17 cellular contexts compared by ENCODE assay signal in genomic region chr3:186951640-186952552, GRCh38. TPM values are rescaled to one million over a fixed set of nuclear protein-coding genes. Genes with fewer than 3 reads are reported as not detected.
DNase-seq lines count a peak whose midpoint lies in the region; ATAC-seq and TF ChIP-seq lines count a peak whose summit lies in the region.
"Had no signal": no experiment of that assay in that cellular context is flagged by ENCODE, and none has a peak within 500 bp of the region (broad histone marks: within the 10 kb centered on the region; RNA-seq: fewer than 3 reads in every experiment).

No MANE protein-coding gene starts in this region.

- H3K9me3 ChIP-seq in CD8-positive, alpha-beta T cell (ENCODE audit: low read length): no peaks in the 10 kb centered on the region
- H3K9me3 ChIP-seq in ascending aorta: no peaks in the 10 kb centered on the region
- H3K9me3 ChIP-seq in trophoblast cell (ENCODE audit: insufficient read depth, low read depth, low read length): no peaks in the 10 kb centered on the region
- H3K9me3 ChIP-seq: SK-N-SH, vagina had no signal

- H3K36me3 Mint-ChIP-seq in CD14-positive monocyte: peaks cover 35 to 42% of the 10 kb centered on the region in 2 donors
- peaks cover 71% of the 10 kb centered on the region for H3K36me3 Mint-ChIP-seq in CD8-positive, alpha-beta T cell

- POLR2A ChIA-PET in CD8-positive, alpha-beta T cell (lab: Charles Lee): no interaction called here

- H3K27ac ChIP-seq in CD8-positive, alpha-beta T cell (ENCODE audit: low read depth, low read length): no peak overlapping the region
- H3K27ac ChIP-seq in ascending aorta (peak overlapping the region; percentile 82 to 83), trophoblast cell (ENCODE audit: low read depth, low read length) (no peak overlapping the region)

- no peak for ATAC-seq in CD8-positive, alpha-beta T cell
- ATAC-seq in HG03175 (IDR thresholded peaks at IDR 0.05; ENCODE audit: unreplicated experiment): no peak

- no peak overlapping the region for H3K14ac ChIP-seq in trophoblast cell (ENCODE audit: low read length)

- DNase-seq in CD14-positive monocyte (ENCODE audit: low spot score) (no peak), ascending aorta (ENCODE audit: low spot score in 2 of 2) (no peak), trophoblast cell (peak; percentile 55 to 69), anterior cingulate cortex (lab: John Stamatoyannopoulos, UW) (no peak), EL (no peak)
- DNase-seq in CD8-positive, alpha-beta T cell: no peak
- DNase-seq: C1 segment of cervical spinal cord; DND-41; GOT3; NCI-H1930; NCI-H526; SK-N-SH; stimulated activated CD4-positive, alpha-beta T cell treated with anti-CD3 and anti-CD28 coated beads, Interleukin-2, amount 100 ng/mL, for 48 hours; stimulated activated CD8-positive, alpha-beta memory T cell treated with anti-CD3 and anti-CD28 coated beads, Interleukin-4, amount 100 ng/mL, for 48 hours had no signal

- no peak overlapping the region for H2AK5ac ChIP-seq in trophoblast cell (ENCODE audit: low read length)

- peaks cover 7% of the 10 kb centered on the region for H3K36me3 ChIP-seq in CD8-positive, alpha-beta T cell (ENCODE audit: insufficient read depth, low read length)
- H3K36me3 ChIP-seq in ascending aorta: no peaks in the 10 kb centered on the region
- no peaks in the 10 kb centered on the region for H3K36me3 ChIP-seq in trophoblast cell (ENCODE audit: control insufficient read depth in 1 of 2, insufficient read depth in 2 of 2, low read length in 2 of 2)
- H3K36me3 ChIP-seq: vagina had no signal

- H4K8ac ChIP-seq in trophoblast cell (ENCODE audit: low read depth, low read length): no peak overlapping the region

- no peak overlapping the region for H4K12ac ChIP-seq in trophoblast cell (ENCODE audit: low read depth, low read length)

- H3K9ac ChIP-seq in trophoblast cell (ENCODE audit: low read length): no peak overlapping the region
- H3K9ac ChIP-seq: SK-N-SH had no signal

- CTCF ChIA-PET in CD8-positive, alpha-beta T cell (lab: Charles Lee): interaction anchor here (0.6 kb wide), 1 partner anchor 103 kb away, joined by 3 read pairs; no protein-coding TSS in a partner anchor

- no peak overlapping the region for H3K4me3 ChIP-seq in CD8-positive, alpha-beta T cell (ENCODE audit: low read depth, low read length)
- H3K4me3 ChIP-seq in ascending aorta: no peak overlapping the region
- no peak overlapping the region for H3K4me3 ChIP-seq in trophoblast cell (ENCODE audit: low read depth, low read length)
- H3K4me3 ChIP-seq: vagina had no signal

- no peak overlapping the region for H3K4ac ChIP-seq in trophoblast cell (ENCODE audit: low read depth, low read length)

- H3K27ac Mint-ChIP-seq in CD14-positive monocyte: peak overlapping the region; percentile 69 to 88 (median 78)
- H3K27ac Mint-ChIP-seq in CD8-positive, alpha-beta T cell: peak overlapping the region; percentile 84

- no CpG with 5 or more reads among the region's 7 CpGs for WGBS in trophoblast cell (ENCODE audit: extremely low coverage, insufficient coverage, insufficient read length)

- no peak overlapping the region for H2BK5ac ChIP-seq in trophoblast cell (ENCODE audit: low read depth, low read length, poor library complexity)

- H3K79me1 ChIP-seq in trophoblast cell (ENCODE audit: low read length): no peaks in the 10 kb centered on the region

- H4K91ac ChIP-seq in trophoblast cell (ENCODE audit: low read depth, low read length): no peak overlapping the region

- H3K4me1 Mint-ChIP-seq in CD14-positive monocyte: peaks cover 29% of the 10 kb centered on the region
- H3K4me1 Mint-ChIP-seq in CD8-positive, alpha-beta T cell (ENCODE audit: low read depth): peaks cover 84% of the 10 kb centered on the region

- no peak overlapping the region for H3K4me3 Mint-ChIP-seq in CD14-positive monocyte
- no peak overlapping the region for H3K4me3 Mint-ChIP-seq in CD8-positive, alpha-beta T cell
- H3K4me3 Mint-ChIP-seq: neural crest cell had no signal

- H3K27me3 Mint-ChIP-seq in CD14-positive monocyte (ENCODE audit: low read depth in 3 of 3): no peaks in the 10 kb centered on the region
- H3K27me3 Mint-ChIP-seq in CD8-positive, alpha-beta T cell (ENCODE audit: low read depth): no peaks in the 10 kb centered on the region

- peaks cover 25% of the 10 kb centered on the region for H3K4me1 ChIP-seq in CD8-positive, alpha-beta T cell (ENCODE audit: insufficient read depth, low read length)
- H3K4me1 ChIP-seq in ascending aorta: peaks cover 20 to 45% of the 10 kb centered on the region in 2 donors
- H3K4me1 ChIP-seq in trophoblast cell (ENCODE audit: control insufficient read depth in 1 of 2, insufficient read depth in 2 of 2, low read length in 2 of 2): peaks cover 2 to 15% of the 10 kb centered on the region in 2 experiments

- no peak for TF ChIP-seq CTCF in CD14-positive monocyte (IDR thresholded peaks at IDR 0.05)
- no peak for TF ChIP-seq CTCF in CD8-positive, alpha-beta T cell (IDR thresholded peaks at IDR 0.05)
- TF ChIP-seq CTCF in ascending aorta (IDR thresholded peaks at IDR 0.05): no peak

- H3K4me2 ChIP-seq in trophoblast cell (ENCODE audit: low read length): no peak overlapping the region
- H3K4me2 ChIP-seq: SK-N-SH had no signal

- H3K18ac ChIP-seq in trophoblast cell (ENCODE audit: low read length): no peak overlapping the region

- no peaks in the 10 kb centered on the region for H3K79me2 ChIP-seq in trophoblast cell (ENCODE audit: control insufficient read depth, insufficient read depth, low read length, poor library complexity)

- H3K27me3 ChIP-seq in CD8-positive, alpha-beta T cell (ENCODE audit: insufficient read depth, low read length): no peaks in the 10 kb centered on the region
- H3K27me3 ChIP-seq in ascending aorta (no peaks in the 10 kb centered on the region), trophoblast cell (ENCODE audit: insufficient read depth, low read length) (no peaks in the 10 kb centered on the region)
- H3K27me3 ChIP-seq: vagina had no signal

- intact Hi-C loops in CD14-positive monocyte (cut with micrococcal nuclease) (no loop called here), ascending aorta (cut with DNase I) (no loop called here)
- intact Hi-C loops in CD8-positive, alpha-beta T cell (cut with DNase I, micrococcal nuclease): loop anchor here in 1 of 2 experiments (5.0 kb wide), 2 partner anchors 35 to 100 kb away; no protein-coding TSS in a partner anchor

- H2BK12ac ChIP-seq in trophoblast cell (ENCODE audit: low read length): no peak overlapping the region

- no peak overlapping the region for H2BK120ac ChIP-seq in trophoblast cell (ENCODE audit: insufficient read depth, low read length, poor library complexity)

- H2AFZ ChIP-seq in trophoblast cell (ENCODE audit: insufficient read depth, low read length, poor library complexity): no peak overlapping the region

- H3K9me3 Mint-ChIP-seq in CD14-positive monocyte: peaks cover 0 to 4% (median 2%) of the 10 kb centered on the region in 7 donors
- peaks cover 2% of the 10 kb centered on the region for H3K9me3 Mint-ChIP-seq in CD8-positive, alpha-beta T cell

- no peak overlapping the region for H3K23ac ChIP-seq in trophoblast cell (ENCODE audit: low read length)

RNA-seq across cellular contexts. Expression of gene ST6GAL1, which starts 21.6 kb away (rescaled TPM):
- polyA plus RNA-seq in CD14-positive monocyte: 10 to 100 TPM; 19.0 to 20.5 TPM
- 10 to 100 TPM; 23.1 to 28.5 TPM for total RNA-seq in CD8-positive, alpha-beta T cell
- total RNA-seq in ascending aorta: 59.9 TPM
- 4.2 and 4.5 TPM in 2 replicates for polyA plus RNA-seq in trophoblast cell (2013)

Comparison
In these comparisons a context has a peak if more than half of its experiments do, and no peak if none do; other contexts are left out.
1. DNase-seq: peak in trophoblast cell (2 of 2); none in CD14-positive monocyte (single experiment), CD8-positive, alpha-beta T cell (0 of 7), ascending aorta (0 of 2), anterior cingulate cortex (0 of 58) and EL (single experiment).
2. H3K27ac ChIP-seq: peak in ascending aorta (2 of 2); none in CD8-positive, alpha-beta T cell (single experiment) and trophoblast cell (single experiment).